Comparison of ENCODE assay signal across 24 cellular contexts in genomic region chr10:101565936-101566332, GRCh38. TPM values are rescaled to one million over a fixed set of nuclear protein-coding genes. Genes with fewer than 3 reads are reported as not detected.
DNase-seq lines count a peak whose midpoint lies in the region; ATAC-seq, FAIRE-seq and TF ChIP-seq lines count a peak whose summit lies in the region.
"Had no signal": no experiment of that assay in that cellular context is flagged by ENCODE, and none has a peak within 500 bp of the region (broad histone marks: within the 10 kb centered on the region; RNA-seq: fewer than 3 reads in every experiment).

No MANE protein-coding gene starts in this region.

- no peak overlapping the region for H2AK9ac ChIP-seq in IMR-90 (replicated peaks; ENCODE audit: low read depth, low read length, poor library complexity)

- CTCF ChIA-PET in IMR-90 (lab: Yijun Ruan, JAX) (interaction anchor here (0.5 kb wide), 1 partner anchor 351 kb away, joined by 3 read pairs; no protein-coding TSS in a partner anchor), H1 (lab: Charles Lee; ENCODE audit: partially characterized antibody) (interaction anchor here (0.8 to 1.7 kb wide), 3 partner anchors 18 to 351 kb away, joined by 3 to 16 read pairs (median 3); no protein-coding TSS in a partner anchor)

- TF ChIP-seq EP300 in H1 (IDR thresholded peaks at IDR 0.05; ENCODE audit: borderline replicate concordance in 1 of 2, low read depth in 2 of 2, low read length in 2 of 2), result no peak

- DNase-seq in DMS153 treated with DMSO at 0.1 percent for 48 hours (lab: John Stamatoyannopoulos, UW; ENCODE audit: unreplicated experiment), result peak; percentile 15
- DNase-seq in DMS153 (lab: John Stamatoyannopoulos, UW), result no peak
- DNase-seq in IMR-90, result no peak
- no peak for DNase-seq in H1 (ENCODE audit: low read depth in 1 of 2, low spot score in 2 of 2)
- DNase-seq in progenitor cell of endocrine pancreas (ENCODE audit: low spot score, unreplicated experiment), result no peak
- DNase-seq in GM19240 (ENCODE audit: insufficient read length, low spot score), result no peak
- DNase-seq: activated B cell treated with CpG ODN at 0.5 μM for 24 hours; activated CD8-positive, alpha-beta T cell treated with anti-CD3 and anti-CD28 coated beads, Interleukin-2, amount 10 ng/mL, durations not matched to agents 7 days and 5 days; Calu3; effector CD4-positive, alpha-beta T cell; esophagus squamous epithelium; GF-D8; NCI-H2029; NCI-H526 treated with DMSO at 0.1 percent for 48 hours; OCI-M1; small intestine; stimulated activated CD4-positive, alpha-beta T cell treated with anti-CD3 and anti-CD28 coated beads, Interleukin-4, amount 100 ng/mL, for 4 hours; T-helper 2 cell had no signal

- no peaks in the 10 kb centered on the region for H3K36me3 ChIP-seq in IMR-90 (ENCODE audit: control insufficient read depth, insufficient read depth, low read length)
- H3K36me3 ChIP-seq in H1 (ENCODE audit: control insufficient read depth in 2 of 4, insufficient read depth in 4 of 4, low read length in 3 of 4), result no peaks in the 10 kb centered on the region
- H3K36me3 ChIP-seq: esophagus squamous epithelium, SJSA1 had no signal

- no peaks in the 10 kb centered on the region for H3K36me3 Mint-ChIP-seq in progenitor cell of endocrine pancreas (ENCODE audit: insufficient read depth)

- H3K56ac ChIP-seq in IMR-90 (ENCODE audit: extremely low read depth, insufficient read depth, low read length) (no peak overlapping the region), H1 (replicated peaks; ENCODE audit: insufficient read length, low read depth, low read length) (no peak overlapping the region)

- BruUV-seq in IMR-90 (replicated peaks; lab: Mats Ljungman, UMichigan), result no TSS peak

- H3K9me3 ChIP-seq in IMR-90 (ENCODE audit: control insufficient read depth, insufficient read depth, low read length), result no peaks in the 10 kb centered on the region
- H3K9me3 ChIP-seq in H1 (ENCODE audit: insufficient read depth in 2 of 2, low read depth in 1 of 2, low read length in 1 of 2), result no peaks in the 10 kb centered on the region
- H3K9me3 ChIP-seq: esophagus squamous epithelium, SJSA1 had no signal

- no peak overlapping the region for H3K4me2 ChIP-seq in IMR-90 (ENCODE audit: low read depth, low read length)
- peak overlapping the region; percentile 44 to 57; a peak in 2 of 4 replicates for H3K4me2 ChIP-seq in H1 (ENCODE audit: insufficient read depth in 1 of 2, low read depth in 2 of 2, low read length in 2 of 2)

- dilution Hi-C loops in IMR-90 (cut with HindIII; ENCODE audit: low sequenced_read_pairs, unreplicated experiment), result no loop called here

- H3K27me3 Mint-ChIP-seq in progenitor cell of endocrine pancreas, result peaks cover 67% of the 10 kb centered on the region

- TF ChIP-seq RAD21 in IMR-90 (IDR thresholded peaks at IDR 0.05; ENCODE audit: low read length), result no peak
- no peak for TF ChIP-seq RAD21 in H1 (IDR thresholded peaks at IDR 0.05 in 1 of 2, conservative IDR thresholded peaks at IDR 0.05 in 1 of 2; ENCODE audit: low read depth in 2 of 2, low read length in 2 of 2)

- intact Hi-C loops in IMR-90 (cut with micrococcal nuclease), result no loop called here

- H3K4me1 ChIP-seq in IMR-90 (ENCODE audit: control insufficient read depth, insufficient read depth, low read length) (peaks cover 6% of the 10 kb centered on the region), H1 (replicated peaks in 1 of 4; ENCODE audit: control insufficient read depth in 3 of 4, insufficient read depth in 4 of 4, low read length in 3 of 4) (peaks cover 0 to 15% (median 9%) of the 10 kb centered on the region in 4 experiments; a peak in 5 of 7 replicates)

- H3K27ac ChIP-seq in IMR-90 (ENCODE audit: insufficient read depth, low read length) (no peak overlapping the region), H1 (ENCODE audit: low read depth, low read length) (no peak overlapping the region)
- H3K27ac ChIP-seq: 22Rv1, esophagus squamous epithelium, GM23248, SJSA1 had no signal

- peaks cover 13% of the 10 kb centered on the region for H3K4me1 Mint-ChIP-seq in progenitor cell of endocrine pancreas (ENCODE audit: low read depth)

- H3K4ac ChIP-seq in IMR-90 (ENCODE audit: low read depth, low read length) (no peak overlapping the region), H1 (replicated peaks; ENCODE audit: insufficient read length, low read depth, low read length) (no peak overlapping the region)

- H3K23me2 ChIP-seq in H1 (ENCODE audit: low read depth, low read length), result peaks cover 14% of the 10 kb centered on the region

- H2BK120ac ChIP-seq in IMR-90 (ENCODE audit: low read depth, low read length) (no peak overlapping the region), H1 (replicated peaks; ENCODE audit: low read depth, low read length) (no peak overlapping the region)

- no peak overlapping the region for H2BK12ac ChIP-seq in H1 (ENCODE audit: low read depth, low read length)

- H2AFZ ChIP-seq in IMR-90 (replicated peaks; ENCODE audit: low read length, poor library complexity) (peak overlapping the region; percentile 82), H1 (ENCODE audit: low read length) (no peak overlapping the region)

- POLR2A ChIA-PET in IMR-90 (lab: Charles Lee; ENCODE audit: unreplicated experiment) (no interaction called here), H1 (lab: Charles Lee; ENCODE audit: partially characterized antibody) (no interaction called here)

- H2AK5ac ChIP-seq in IMR-90 (ENCODE audit: low read depth, low read length), result no peak overlapping the region
- no peak overlapping the region for H2AK5ac ChIP-seq in H1 (ENCODE audit: low read depth, low read length)

- no peak for TF ChIP-seq CTCF in IMR-90 (conservative IDR thresholded peaks at IDR 0.05; ENCODE audit: low read depth, low read length)
- TF ChIP-seq CTCF in H1 (IDR thresholded peaks at IDR 0.05; ENCODE audit: control extremely low read depth in 1 of 3, insufficient read depth in 1 of 3, low read depth in 1 of 3, low read length in 3 of 3), result no peak
- no peak for TF ChIP-seq CTCF in progenitor cell of endocrine pancreas (IDR thresholded peaks at IDR 0.05; ENCODE audit: unreplicated experiment)

- no peak overlapping the region for H2BK5ac ChIP-seq in IMR-90 (ENCODE audit: low read depth, low read length, poor library complexity, severe bottlenecking)
- no peak overlapping the region for H2BK5ac ChIP-seq in H1 (ENCODE audit: low read depth, low read length)

- H3K9me3 Mint-ChIP-seq in progenitor cell of endocrine pancreas (ENCODE audit: low read depth), result no peaks in the 10 kb centered on the region
- H3K9me3 Mint-ChIP-seq: activated B cell treated with CpG ODN at 0.5 μM for 24 hours had no signal

- WGBS in IMR-90 (ENCODE audit: extremely low coverage in 2 of 2, insufficient read length in 1 of 2), 2 experiments, result 83% methylated on average over 2 of the region's 8 CpGs; no CpG with 5 or more reads in 1 of the 2 experiments
- WGBS in H1 (ENCODE audit: extremely low coverage in 1 of 2, insufficient coverage in 1 of 2, insufficient read length in 1 of 2, insufficient replicate concordance in 2 of 2, low coverage in 1 of 2, low lambda C conversion rate in 2 of 2, missing lambda C conversion rate in 1 of 2), 2 experiments, result 93% methylated on average over 8 of the region's 8 CpGs; no CpG with 5 or more reads in 1 of the 2 experiments

- H3K23ac ChIP-seq in IMR-90 (ENCODE audit: low read depth, low read length) (peak overlapping the region; percentile 59; the same call in 1 of the 2 replicates), H1 (ENCODE audit: insufficient read length) (no peak overlapping the region)

- no peak for FAIRE-seq in H1 (lab: Jason Lieb, UNC)
- FAIRE-seq: small intestine had no signal

- ATAC-seq in IMR-90 (ENCODE audit: low read depth) (no peak), GM21825 (IDR thresholded peaks at IDR 0.05; ENCODE audit: unreplicated experiment) (no peak), HG03135 (IDR thresholded peaks at IDR 0.05; ENCODE audit: unreplicated experiment) (no peak)
- ATAC-seq: activated CD8-positive, alpha-beta T cell treated with anti-CD3 and anti-CD28 coated beads, Interleukin-2, amount 10 ng/mL, durations not matched to agents 7 days and 5 days had no signal

- peak overlapping the region; percentile 85 for H3K27ac Mint-ChIP-seq in progenitor cell of endocrine pancreas
- H3K27ac Mint-ChIP-seq: activated B cell treated with CpG ODN at 0.5 μM for 24 hours; activated CD8-positive, alpha-beta T cell treated with anti-CD3 and anti-CD28 coated beads, Interleukin-2, amount 10 ng/mL, durations not matched to agents 7 days and 5 days; B cell had no signal

- H3K27me3 ChIP-seq in IMR-90 (ENCODE audit: control insufficient read depth, insufficient read depth, low read length) (peaks cover 46% of the 10 kb centered on the region), H1 (replicated peaks in 1 of 4; ENCODE audit: control insufficient read depth in 3 of 4, extremely low read depth in 1 of 4, insufficient read depth in 3 of 4, low read length in 3 of 4) (peaks cover 3 to 48% (median 38%) of the 10 kb centered on the region in 4 experiments)

- H2BK15ac ChIP-seq in IMR-90 (ENCODE audit: low read depth, low read length), result no peak overlapping the region
- H2BK15ac ChIP-seq in H1 (ENCODE audit: low read length), result peak overlapping the region; percentile 8; the same call in 1 of the 2 replicates

- no peaks in the 10 kb centered on the region for H4K20me1 ChIP-seq in IMR-90 (ENCODE audit: insufficient read depth, low read length)
- peaks cover 0 to 4% of the 10 kb centered on the region in 2 experiments for H4K20me1 ChIP-seq in H1 (replicated peaks in 1 of 2; ENCODE audit: control insufficient read depth in 1 of 2, insufficient read depth in 2 of 2, low read length in 2 of 2)

- peaks cover 2% of the 10 kb centered on the region for H3K9me1 ChIP-seq in IMR-90 (ENCODE audit: insufficient read depth, low read length)

- no peak overlapping the region for H4K5ac ChIP-seq in IMR-90 (ENCODE audit: low read depth, low read length)
- no peak overlapping the region for H4K5ac ChIP-seq in H1 (ENCODE audit: insufficient read length, low read depth, low read length)

- in situ Hi-C loops in IMR-90 (cut with MboI; ENCODE audit: low sequenced_read_pairs), result no loop called here

- TF ChIP-seq POLR2A in IMR-90 (IDR thresholded peaks at IDR 0.05; ENCODE audit: low read depth, low read length) (no peak), H1 (IDR thresholded peaks at IDR 0.05; ENCODE audit: control extremely low read depth in 1 of 2, low read depth in 2 of 2, low read length in 2 of 2) (no peak)

- H3K79me1 ChIP-seq in IMR-90 (ENCODE audit: low read depth in 1 of 2, low read length in 2 of 2) (no peaks in the 10 kb centered on the region), H1 (ENCODE audit: low read depth, low read length) (no peaks in the 10 kb centered on the region)

- H3K18ac ChIP-seq in IMR-90 (ENCODE audit: low read depth, low read length) (no peak overlapping the region), H1 (ENCODE audit: extremely low read depth, low read length) (no peak overlapping the region)

- H2BK20ac ChIP-seq in IMR-90 (ENCODE audit: low read depth, low read length), result no peak overlapping the region
- H2BK20ac ChIP-seq in H1 (ENCODE audit: low read length), result peak overlapping the region; percentile 34; the same call in 1 of the 2 replicates

- no peaks in the 10 kb centered on the region for H3K79me2 ChIP-seq in H1 (ENCODE audit: control insufficient read depth in 1 of 2, insufficient read depth in 2 of 2, low read length in 2 of 2)

- H3K14ac ChIP-seq in IMR-90 (replicated peaks; ENCODE audit: low read depth, low read length) (no peak overlapping the region), H1 (ENCODE audit: insufficient read length) (no peak overlapping the region)

- no peak overlapping the region for H4K8ac ChIP-seq in IMR-90 (ENCODE audit: low read depth in 2 of 2, low read length in 2 of 2)
- H4K8ac ChIP-seq in H1 (ENCODE audit: extremely low read depth, insufficient read depth, low read length), result no peak overlapping the region

- no peak overlapping the region for H3K4me3 Mint-ChIP-seq in progenitor cell of endocrine pancreas (ENCODE audit: low read depth)
- H3K4me3 Mint-ChIP-seq: activated CD8-positive, alpha-beta T cell treated with anti-CD3 and anti-CD28 coated beads, Interleukin-2, amount 10 ng/mL, durations not matched to agents 7 days and 5 days had no signal

- H3K9ac ChIP-seq in IMR-90 (ENCODE audit: low read depth, low read length), result no peak overlapping the region
- H3K9ac ChIP-seq in H1 (replicated peaks in 1 of 4; ENCODE audit: extremely low read depth in 1 of 4, low read depth in 3 of 4, low read length in 3 of 4), result no peak overlapping the region
- H3K9ac ChIP-seq: GM23248 had no signal

- H4K91ac ChIP-seq in IMR-90 (ENCODE audit: insufficient read depth, low read depth, low read length) (no peak overlapping the region), H1 (replicated peaks; ENCODE audit: insufficient read length, low read length) (peak overlapping the region; percentile 2)

- H3K4me3 ChIP-seq in IMR-90 (ENCODE audit: insufficient read depth, low read depth, low read length), result no peak overlapping the region
- no peak overlapping the region for H3K4me3 ChIP-seq in H1 (ENCODE audit: extremely low read depth in 1 of 4, insufficient read depth in 2 of 4, low read depth in 3 of 4, low read length in 4 of 4)
- H3K4me3 ChIP-seq: SJSA1 had no signal

RNA-seq across cellular contexts. Expression of gene POLL, which starts 22.1 kb away (rescaled TPM):
- total RNA-seq in IMR-90 (2012; rRNA removed) (6.1 and 6.3 TPM in 2 replicates), progenitor cell of endocrine pancreas (49.3 and 55.9 TPM in 2 replicates)
- polyA plus RNA-seq in IMR-90 (2012; rRNA removed) (23.7 TPM in 2 replicates), H1 (2011; rRNA removed) (45.9 and 69.5 TPM in 2 replicates)
- 15.7 and 21.1 TPM in 2 replicates for polyA plus RNA-seq in IMR-90 (2012; cell fraction: cytosol; rRNA removed)
- 57.9 and 115 TPM in 2 replicates for polyA plus RNA-seq in IMR-90 (2012; cell fraction: nucleus; rRNA removed; ENCODE audit: low replicate concordance)
- 26.1 and 26.8 TPM in 2 replicates for total RNA-seq in H1 (2021; fragmentation: NEBNext Ultra II Directional; extraction: Animal tissue kit (Norgen Biotek cat#: 25700))
- polyA plus RNA-seq in H1 (2011; cell fraction: cytosol; rRNA removed), result 40.2 TPM
- polyA plus RNA-seq in H1 (2011; cell fraction: nucleus; rRNA removed), result 78.2 TPM
- polyA plus RNA-seq in H1 (2012, experiment 1 of 2), result 22.9 to 29.5 TPM (median 25.5 TPM) in 4 replicates
- 21.8 TPM for polyA plus RNA-seq in H1 (2012, experiment 2 of 2)
- 16.7 TPM for polyA plus RNA-seq in H1 (2013, experiment 1 of 2)
- polyA plus RNA-seq in H1 (2013, experiment 2 of 2), result 14.7 TPM
- polyA minus RNA-seq in H1 (2011; rRNA and poly(A)+ RNA removed), result 41.7 and 64.6 TPM in 2 replicates
- polyA minus RNA-seq in H1 (2011; cell fraction: cytosol; rRNA and poly(A)+ RNA removed), result 26.7 TPM
- 46.5 TPM for polyA minus RNA-seq in H1 (2011; cell fraction: nucleus; rRNA and poly(A)+ RNA removed)

RNA-seq across cellular contexts. Expression of gene DPCD, which starts 22.2 kb away (rescaled TPM):
- total RNA-seq in IMR-90 (2012; rRNA removed) (59.1 and 113 TPM in 2 replicates), progenitor cell of endocrine pancreas (27.4 and 36.9 TPM in 2 replicates)
- polyA plus RNA-seq in IMR-90 (2012; rRNA removed) (66.1 and 73.7 TPM in 2 replicates), H1 (2011; rRNA removed) (25.2 and 31.4 TPM in 2 replicates)
- polyA plus RNA-seq in IMR-90 (2012; cell fraction: cytosol; rRNA removed), result 44.0 and 79.1 TPM in 2 replicates
- 13.5 and 48.7 TPM in 2 replicates for polyA plus RNA-seq in IMR-90 (2012; cell fraction: nucleus; rRNA removed; ENCODE audit: low replicate concordance)
- total RNA-seq in H1 (2021; fragmentation: NEBNext Ultra II Directional; extraction: Animal tissue kit (Norgen Biotek cat#: 25700)), result 18.8 and 21.2 TPM in 2 replicates
- 46.4 TPM for polyA plus RNA-seq in H1 (2011; cell fraction: cytosol; rRNA removed)
- 19.5 TPM for polyA plus RNA-seq in H1 (2011; cell fraction: nucleus; rRNA removed)
- polyA plus RNA-seq in H1 (2012, experiment 1 of 2), result 31.3 to 40.4 TPM (median 36.3 TPM) in 4 replicates
- 12.0 TPM for polyA plus RNA-seq in H1 (2012, experiment 2 of 2)
- 23.2 TPM for polyA plus RNA-seq in H1 (2013, experiment 1 of 2)
- polyA plus RNA-seq in H1 (2013, experiment 2 of 2), result 25.8 TPM
- polyA minus RNA-seq in H1 (2011; rRNA and poly(A)+ RNA removed), result 10.9 and 16.1 TPM in 2 replicates
- 4.7 TPM for polyA minus RNA-seq in H1 (2011; cell fraction: cytosol; rRNA and poly(A)+ RNA removed)
- polyA minus RNA-seq in H1 (2011; cell fraction: nucleus; rRNA and poly(A)+ RNA removed), result 6.5 TPM
